38 cellular contexts compared by ENCODE assay signal in genomic region chr6:143414769-143415168, GRCh38.
"Had no signal": no experiment of that assay in that cellular context is flagged by ENCODE, and none has a peak within 500 bp of the region (broad histone marks: within the 10 kb centered on the region; RNA-seq: fewer than 3 reads in every experiment).

No MANE protein-coding gene starts in this region.

- H3K36me3 ChIP-seq: adrenal gland, ascending aorta, brain microvascular endothelial cell, breast epithelium, cardiac muscle cell had no signal

- H3K27me3 ChIP-seq: adrenal gland, ascending aorta, body of pancreas, brain microvascular endothelial cell, breast epithelium, cardiac muscle cell had no signal

- H3K4me1 Mint-ChIP-seq: activated naive CD4-positive, alpha-beta T cell treated with anti-CD3 and anti-CD28 coated beads, Interleukin-2, amount 10 ng/mL, durations not matched to agents 7 days and 5 days; activated naive CD4-positive, alpha-beta T cell treated with anti-CD3 and anti-CD28 coated beads, Interleukin-2, amount 50 U/mL, for 24 hours; activated naive CD8-positive, alpha-beta T cell treated with anti-CD3 and anti-CD28 coated beads, Interleukin-2, amount 50 U/mL, for 24 hours; activated T-helper 17 cell treated with anti-CD3 and anti-CD28 coated beads, Interleukin-2, amount 50 U/mL, for 72 hours; brain; central memory CD8-positive, alpha-beta T cell had no signal

- H3K27ac ChIP-seq: adrenal gland, ascending aorta, body of pancreas, brain microvascular endothelial cell, breast epithelium, cardiac muscle cell had no signal

- H3K27ac Mint-ChIP-seq: activated naive CD4-positive, alpha-beta T cell treated with anti-CD3 and anti-CD28 coated beads for 36 hours; activated naive CD4-positive, alpha-beta T cell treated with anti-CD3 and anti-CD28 coated beads, Interleukin-2, amount 10 ng/mL, durations not matched to agents 7 days and 5 days; activated naive CD4-positive, alpha-beta T cell treated with anti-CD3 and anti-CD28 coated beads, Interleukin-2, amount 50 U/mL, for 24 hours; activated naive CD4-positive, alpha-beta T cell treated with anti-CD3 and anti-CD28 coated beads, Interleukin-2, amount 50 U/mL, for 72 hours; activated naive CD8-positive, alpha-beta T cell; activated naive CD8-positive, alpha-beta T cell treated with anti-CD3 and anti-CD28 coated beads for 36 hours; activated naive CD8-positive, alpha-beta T cell treated with anti-CD3 and anti-CD28 coated beads, Interleukin-2, amount 10 ng/mL, durations not matched to agents 7 days and 5 days; activated naive CD8-positive, alpha-beta T cell treated with anti-CD3 and anti-CD28 coated beads, Interleukin-2, amount 50 U/mL, for 24 hours; activated T-cell treated with anti-CD3 and anti-CD28 coated beads, Interleukin-2, amount 50 U/mL, for 24 hours; activated T-cell treated with anti-CD3 and anti-CD28 coated beads, Interleukin-2, amount 50 U/mL, for 72 hours; activated T-helper 1 cell treated with anti-CD3 and anti-CD28 coated beads, Interleukin-12 subunit alpha, Interleukin-12 subunit beta, Interleukin-2, Interleukin-4 antibody, amounts not matched to agents 30 ng/mL and 10 ng/mL and 1 ng/mL, durations not matched to agents 14 hours and 24 hours and 36 hours; activated T-helper 17 cell treated with anti-CD3 and anti-CD28 coated beads, Interleukin-2, amount 50 U/mL, for 72 hours; activated T-helper 2 cell treated with anti-CD3 and anti-CD28 coated beads, Interferon-gamma antibody, Interleukin-2, Interleukin-4, amounts not matched to agents 10 μg/mL and 5 μg/mL and 100 μg/mL, durations not matched to agents 14 hours and 24 hours and 36 hours; brain had no signal

- H3K36me3 Mint-ChIP-seq: activated naive CD4-positive, alpha-beta T cell treated with anti-CD3 and anti-CD28 coated beads, Interleukin-2, amount 10 ng/mL, durations not matched to agents 7 days and 5 days; brain had no signal

- H3K9me3 ChIP-seq: adrenal gland, ascending aorta, body of pancreas, breast epithelium had no signal

- ATAC-seq: activated naive CD4-positive, alpha-beta T cell treated with anti-CD3 and anti-CD28 coated beads, Interleukin-2, amount 50 U/mL, for 72 hours; activated naive CD8-positive, alpha-beta T cell treated with anti-CD3 and anti-CD28 coated beads, Interleukin-2, amount 50 U/mL, for 24 hours; activated T-cell treated with anti-CD3 and anti-CD28 coated beads, Interleukin-2, amount 50 U/mL, for 4 hours; activated T-cell treated with anti-CD3 and anti-CD28 coated beads, Interleukin-2, amount 50 U/mL, for 72 hours; activated T-helper 17 cell treated with anti-CD3 and anti-CD28 coated beads, Interleukin-2, amount 50 U/mL, for 72 hours; body of pancreas had no signal

- H3K9me3 Mint-ChIP-seq: activated naive CD4-positive, alpha-beta T cell treated with anti-CD3 and anti-CD28 coated beads for 36 hours; activated naive CD4-positive, alpha-beta T cell treated with anti-CD3 and anti-CD28 coated beads, Interleukin-2, amount 10 ng/mL, durations not matched to agents 7 days and 5 days; activated naive CD4-positive, alpha-beta T cell treated with anti-CD3 and anti-CD28 coated beads, Interleukin-2, amount 50 U/mL, for 24 hours; activated naive CD4-positive, alpha-beta T cell treated with anti-CD3 and anti-CD28 coated beads, Interleukin-2, amount 50 U/mL, for 72 hours; activated naive CD8-positive, alpha-beta T cell treated with anti-CD3 and anti-CD28 coated beads for 36 hours; activated naive CD8-positive, alpha-beta T cell treated with anti-CD3 and anti-CD28 coated beads, Interleukin-2, amount 10 ng/mL, durations not matched to agents 7 days and 5 days; activated naive CD8-positive, alpha-beta T cell treated with anti-CD3 and anti-CD28 coated beads, Interleukin-2, amount 50 U/mL, for 24 hours; activated T-cell treated with anti-CD3 and anti-CD28 coated beads, Interleukin-2, amount 50 U/mL, for 24 hours; activated T-cell treated with anti-CD3 and anti-CD28 coated beads, Interleukin-2, amount 50 U/mL, for 4 hours; activated T-helper 1 cell treated with anti-CD3 and anti-CD28 coated beads, Interleukin-12 subunit alpha, Interleukin-12 subunit beta, Interleukin-2, Interleukin-4 antibody, amounts not matched to agents 30 ng/mL and 10 ng/mL and 1 ng/mL, durations not matched to agents 14 hours and 24 hours and 36 hours; activated T-helper 17 cell treated with anti-CD3 and anti-CD28 coated beads, Interleukin-2, amount 50 U/mL, for 72 hours; activated T-helper 2 cell treated with anti-CD3 and anti-CD28 coated beads, Interferon-gamma antibody, Interleukin-2, Interleukin-4, amounts not matched to agents 10 μg/mL and 5 μg/mL and 100 μg/mL, durations not matched to agents 14 hours and 24 hours and 36 hours; central memory CD8-positive, alpha-beta T cell had no signal

- H3K4me1 ChIP-seq: adrenal gland, breast epithelium had no signal

- H3K4me3 Mint-ChIP-seq: activated naive CD4-positive, alpha-beta T cell treated with anti-CD3 and anti-CD28 coated beads for 36 hours; activated naive CD4-positive, alpha-beta T cell treated with anti-CD3 and anti-CD28 coated beads, Interleukin-2, amount 10 ng/mL, durations not matched to agents 7 days and 5 days; activated naive CD4-positive, alpha-beta T cell treated with anti-CD3 and anti-CD28 coated beads, Interleukin-2, amount 50 U/mL, for 24 hours; activated naive CD8-positive, alpha-beta T cell; activated naive CD8-positive, alpha-beta T cell treated with anti-CD3 and anti-CD28 coated beads for 36 hours; activated naive CD8-positive, alpha-beta T cell treated with anti-CD3 and anti-CD28 coated beads, Interleukin-2, amount 10 ng/mL, durations not matched to agents 7 days and 5 days; activated naive CD8-positive, alpha-beta T cell treated with anti-CD3 and anti-CD28 coated beads, Interleukin-2, amount 50 U/mL, for 24 hours; activated T-cell treated with anti-CD3 and anti-CD28 coated beads, Interleukin-2, amount 50 U/mL, for 24 hours; activated T-cell treated with anti-CD3 and anti-CD28 coated beads, Interleukin-2, amount 50 U/mL, for 4 hours; activated T-cell treated with anti-CD3 and anti-CD28 coated beads, Interleukin-2, amount 50 U/mL, for 72 hours; activated T-helper 1 cell treated with anti-CD3 and anti-CD28 coated beads, Interleukin-12 subunit alpha, Interleukin-12 subunit beta, Interleukin-2, Interleukin-4 antibody, amounts not matched to agents 30 ng/mL and 10 ng/mL and 1 ng/mL, durations not matched to agents 14 hours and 24 hours and 36 hours; activated T-helper 17 cell treated with anti-CD3 and anti-CD28 coated beads, Interleukin-2, amount 50 U/mL, for 72 hours; brain; central memory CD8-positive, alpha-beta T cell had no signal

- DNase-seq: activated effector memory CD4-positive, alpha-beta T cell treated with anti-CD3 and anti-CD28 coated beads, Interleukin-2, amount 50 U/mL, for 16 hours; activated effector memory CD4-positive, alpha-beta T cell treated with Interleukin-2 at 50 U/mL for 16 hours; activated gamma-delta T cell; activated gamma-delta T cell treated with Interleukin-2 at 50 U/mL for 16 hours; activated naive CD4-positive, alpha-beta T cell; activated naive CD4-positive, alpha-beta T cell treated with anti-CD3 and anti-CD28 coated beads for 36 hours; activated naive CD4-positive, alpha-beta T cell treated with anti-CD3 and anti-CD28 coated beads, Interleukin-2, amount 10 ng/mL, durations not matched to agents 7 days and 5 days; activated naive CD4-positive, alpha-beta T cell treated with anti-CD3 and anti-CD28 coated beads, Interleukin-2, amount 50 U/mL, for 16 hours; activated naive CD4-positive, alpha-beta T cell treated with Interleukin-2 at 50 U/mL for 16 hours; activated naive CD8-positive, alpha-beta T cell treated with anti-CD3 and anti-CD28 coated beads for 36 hours; activated naive CD8-positive, alpha-beta T cell treated with anti-CD3 and anti-CD28 coated beads, Interleukin-2, amount 10 ng/mL, durations not matched to agents 7 days and 5 days; activated naive CD8-positive, alpha-beta T cell treated with anti-CD3 and anti-CD28 coated beads, Interleukin-2, amount 50 U/mL, for 24 hours; activated T-cell treated with anti-CD3 and anti-CD28 coated beads, Interleukin-2, amount 50 U/mL, for 1 hour; activated T-cell treated with anti-CD3 and anti-CD28 coated beads, Interleukin-2, amount 50 U/mL, for 24 hours; activated T-cell treated with anti-CD3 and anti-CD28 coated beads, Interleukin-2, amount 50 U/mL, for 4 hours; activated T-cell treated with anti-CD3 and anti-CD28 coated beads, Interleukin-2, amount 50 U/mL, for 48 hours; activated T-cell treated with anti-CD3 and anti-CD28 coated beads, Interleukin-2, amount 50 U/mL, for 72 hours; adrenal gland; amniotic stem cell; amygdala; anterior cingulate cortex; aorta; body of pancreas; brain microvascular endothelial cell; caudate nucleus; central memory CD4-positive, alpha-beta T cell; cerebellar nuclear complex had no signal

- H3K4me3 ChIP-seq: adrenal gland, ascending aorta, body of pancreas, breast epithelium, cardiac muscle cell had no signal

- H3K27me3 Mint-ChIP-seq: activated naive CD4-positive, alpha-beta T cell treated with anti-CD3 and anti-CD28 coated beads, Interleukin-2, amount 10 ng/mL, durations not matched to agents 7 days and 5 days; activated naive CD4-positive, alpha-beta T cell treated with anti-CD3 and anti-CD28 coated beads, Interleukin-2, amount 50 U/mL, for 24 hours; activated naive CD8-positive, alpha-beta T cell treated with anti-CD3 and anti-CD28 coated beads for 36 hours; activated naive CD8-positive, alpha-beta T cell treated with anti-CD3 and anti-CD28 coated beads, Interleukin-2, amount 10 ng/mL, durations not matched to agents 7 days and 5 days; activated naive CD8-positive, alpha-beta T cell treated with anti-CD3 and anti-CD28 coated beads, Interleukin-2, amount 50 U/mL, for 24 hours; activated T-cell treated with anti-CD3 and anti-CD28 coated beads, Interleukin-2, amount 50 U/mL, for 24 hours; activated T-helper 17 cell treated with anti-CD3 and anti-CD28 coated beads, Interleukin-2, amount 50 U/mL, for 72 hours; brain; central memory CD8-positive, alpha-beta T cell had no signal
